ENCODE assay signal across 1 cellular context in genomic region chr17:59027750-59028149, GRCh38.
A peak's percentile ranks its signal among the peaks of the same experiment; 100 is the strongest.
TF ChIP-seq lines count a peak whose summit lies in the region.

No MANE protein-coding gene starts in this region.

TF ChIP-seq in K562, 482 proteins besides CTCF, POLR2A, EP300 and RAD21 (continued from another document):
- TF ChIP-seq ZBTB11 (CRISPR knock-in tag; IDR thresholded peaks at IDR 0.05), result peak in 1 of 3 experiments; percentile 65; a peak in 1 of 6 replicates
- peak; percentile 5; the same call in 1 of the 2 replicates for TF ChIP-seq MAFF (IDR thresholded peaks at IDR 0.05; ENCODE audit: low read length)
- peak in 1 of 2 experiments; percentile 27; a peak in 1 of 4 replicates for TF ChIP-seq RCOR1 (IDR thresholded peaks at IDR 0.05; ENCODE audit: borderline replicate concordance in 1 of 2, low read depth in 2 of 2, low read length in 2 of 2)
